23 cellular contexts compared by ENCODE assay signal in genomic region chr6:162973141-162973872, GRCh38.
DNase-seq lines count a peak whose midpoint lies in the region; TF ChIP-seq lines count a peak whose summit lies in the region.
"Had no signal": no experiment of that assay in that cellular context is flagged by ENCODE, and none has a peak within 500 bp of the region (broad histone marks: within the 10 kb centered on the region; RNA-seq: fewer than 3 reads in every experiment).

No MANE protein-coding gene starts in this region.

- H2BK5ac ChIP-seq in H9 (ENCODE audit: insufficient read length, low read length), result no peak overlapping the region

- DNase-seq in H9, result no peak
- peak; percentile 67 for DNase-seq in NCI-H524 treated with DMSO at 0.1 percent for 48 hours (lab: John Stamatoyannopoulos, UW)
- peak; percentile 2 for DNase-seq in fibroblast of peridontal ligament (ENCODE audit: extremely low read depth)
- peak; percentile 15 for DNase-seq in retina
- no peak for DNase-seq in NCI-H1417 (lab: John Stamatoyannopoulos, UW)
- no peak for DNase-seq in Karpas-422
- DNase-seq in cerebellum (ENCODE audit: low spot score), result no peak
- DNase-seq: activated CD4-positive, alpha-beta T cell treated with anti-CD3 and anti-CD28 coated beads, Interleukin-2, amount 50 U/mL, for 4 hours; activated CD8-positive, alpha-beta memory T cell treated with anti-CD3 and anti-CD28 coated beads, Interleukin-2, amount 50 U/mL, for 4 hours; activated naive CD8-positive, alpha-beta T cell treated with anti-CD3 and anti-CD28 coated beads for 36 hours; CD4-positive, CD25-positive, alpha-beta regulatory T cell; effector memory CD8-positive, alpha-beta T cell; mammary epithelial cell; naive B cell; NCI-H2029; NCI-H446 treated with DMSO at 0.1 percent for 48 hours; pancreas; stimulated activated CD4-positive, alpha-beta T cell treated with anti-CD3 and anti-CD28 coated beads, Interleukin-2, amount 100 ng/mL, for 24 hours; T-helper 9 cell had no signal

- H3T11ph ChIP-seq in H9 (ENCODE audit: low read length), result no peak overlapping the region

- H3K4me3 ChIP-seq in Karpas-422 (ENCODE audit: low read length), result no peak overlapping the region
- H3K4me3 ChIP-seq: pancreas, suprapubic skin had no signal

- H3K4ac ChIP-seq in H9 (ENCODE audit: low read depth, low read length), result no peak overlapping the region

- no peak overlapping the region for H3K27ac Mint-ChIP-seq in H9
- H3K27ac Mint-ChIP-seq: activated naive CD8-positive, alpha-beta T cell treated with anti-CD3 and anti-CD28 coated beads for 36 hours; activated T-helper 2 cell treated with anti-CD3 and anti-CD28 coated beads, Interferon-gamma antibody, Interleukin-2, Interleukin-4, amounts not matched to agents 10 μg/mL and 5 μg/mL and 100 μg/mL, durations not matched to agents 14 hours and 24 hours and 36 hours; CD4-positive, CD25-positive, alpha-beta regulatory T cell; effector memory CD8-positive, alpha-beta T cell; naive B cell; stimulated activated memory B cell treated with anti-CD40 and anti-IgM and Interleukin-4, amounts not matched to agents 10 μg/mL and 1 μg/mL and 100 μg/mL, for 72 hours had no signal

- H3K4me2 ChIP-seq in H9 (ENCODE audit: insufficient read depth, insufficient read length, low read length) (no peak overlapping the region), Karpas-422 (ENCODE audit: low read depth, low read length, poor library complexity, severe bottlenecking) (no peak overlapping the region)
- H3K4me2 ChIP-seq: KMS-11 had no signal

- no peak overlapping the region for H3K4me3 Mint-ChIP-seq in H9
- H3K4me3 Mint-ChIP-seq: activated naive CD8-positive, alpha-beta T cell treated with anti-CD3 and anti-CD28 coated beads for 36 hours; CD4-positive, CD25-positive, alpha-beta regulatory T cell; effector memory CD8-positive, alpha-beta T cell; naive B cell; stimulated activated memory B cell treated with anti-CD40 and anti-IgM and Interleukin-4, amounts not matched to agents 10 μg/mL and 1 μg/mL and 100 μg/mL, for 72 hours had no signal

- WGBS in H9 (ENCODE audit: extremely low coverage, insufficient read length, low lambda C conversion rate), result no CpG with 5 or more reads among the region's 7 CpGs

- H2AFZ ChIP-seq in H9 (ENCODE audit: low read length), result no peak overlapping the region
- H2AFZ ChIP-seq in Karpas-422 (ENCODE audit: low read length), result no peak overlapping the region

- H3K14ac ChIP-seq in H9 (ENCODE audit: insufficient read depth, low read length), result no peak overlapping the region

- H3K27me3 ChIP-seq in H9 (ENCODE audit: insufficient read depth, low read length) (no peaks in the 10 kb centered on the region), Karpas-422 (ENCODE audit: low read length) (no peaks in the 10 kb centered on the region)
- H3K27me3 ChIP-seq: pancreas, suprapubic skin had no signal

- no peaks in the 10 kb centered on the region for H3K4me1 ChIP-seq in H9 (ENCODE audit: insufficient read depth, low read length)
- H3K4me1 ChIP-seq in Karpas-422 (ENCODE audit: low read length), result no peaks in the 10 kb centered on the region
- H3K4me1 ChIP-seq: pancreas, suprapubic skin had no signal

- H3K56ac ChIP-seq in H9 (ENCODE audit: insufficient read length, low read depth, low read length), result no peak overlapping the region

- H3K27me3 Mint-ChIP-seq in H9 (ENCODE audit: low read depth), result no peaks in the 10 kb centered on the region; the same call in 1 of the 2 replicates
- H3K27me3 Mint-ChIP-seq: activated naive CD8-positive, alpha-beta T cell treated with anti-CD3 and anti-CD28 coated beads for 36 hours; CD4-positive, CD25-positive, alpha-beta regulatory T cell; effector memory CD8-positive, alpha-beta T cell; naive B cell; stimulated activated memory B cell treated with anti-CD40 and anti-IgM and Interleukin-4, amounts not matched to agents 10 μg/mL and 1 μg/mL and 100 μg/mL, for 72 hours had no signal

- no peaks in the 10 kb centered on the region; the same call in 1 of the 2 replicates for H3K9me2 ChIP-seq in Karpas-422 (replicated peaks; ENCODE audit: insufficient read depth, low read length)

- no peak overlapping the region for H3K27ac ChIP-seq in H9 (ENCODE audit: insufficient read length, low read depth, low read length)
- no peak overlapping the region for H3K27ac ChIP-seq in Karpas-422 (ENCODE audit: low read length)
- H3K27ac ChIP-seq: KMS-11, pancreas, suprapubic skin had no signal

- H3K4me1 Mint-ChIP-seq in H9, result no peaks in the 10 kb centered on the region
- H3K4me1 Mint-ChIP-seq: activated naive CD8-positive, alpha-beta T cell treated with anti-CD3 and anti-CD28 coated beads for 36 hours; CD4-positive, CD25-positive, alpha-beta regulatory T cell; naive B cell; stimulated activated memory B cell treated with anti-CD40 and anti-IgM and Interleukin-4, amounts not matched to agents 10 μg/mL and 1 μg/mL and 100 μg/mL, for 72 hours had no signal

- H2AK5ac ChIP-seq in H9 (ENCODE audit: insufficient read length, low read length), result no peak overlapping the region

- no peak overlapping the region for H2BK20ac ChIP-seq in H9 (ENCODE audit: low read depth, low read length, poor library complexity, severe bottlenecking)

- no peak for TF ChIP-seq CTCF in H9 (conservative IDR thresholded peaks at IDR 0.05)

- H3K9me3 ChIP-seq in H9 (ENCODE audit: control insufficient read depth, low read depth, low read length) (no peaks in the 10 kb centered on the region), Karpas-422 (ENCODE audit: low read length) (peaks cover 11% of the 10 kb centered on the region)
- H3K9me3 ChIP-seq: pancreas, suprapubic skin had no signal

- H2BK15ac ChIP-seq in H9 (ENCODE audit: low read depth, low read length), result 0 out of 2 replicates have a peak overlapping the region, but pooled peaks have one; percentile 70

- no peaks in the 10 kb centered on the region for H3K79me1 ChIP-seq in H9 (ENCODE audit: insufficient read depth, low read depth, low read length, poor library complexity, severe bottlenecking)

- H2BK12ac ChIP-seq in H9 (ENCODE audit: insufficient read length, low read depth, low read length), result no peak overlapping the region

- no peak overlapping the region for H2BK120ac ChIP-seq in H9 (ENCODE audit: low read depth, low read length, poor library complexity, severe bottlenecking)

- H3K23me2 ChIP-seq in H9 (ENCODE audit: insufficient read length, low read depth, low read length, poor library complexity, severe bottlenecking), result no peaks in the 10 kb centered on the region

- no peaks in the 10 kb centered on the region for H3K36me3 Mint-ChIP-seq in H9 (ENCODE audit: insufficient read depth in 1 of 3, low read depth in 3 of 3)
- H3K36me3 Mint-ChIP-seq: activated naive CD8-positive, alpha-beta T cell treated with anti-CD3 and anti-CD28 coated beads for 36 hours; naive B cell; stimulated activated memory B cell treated with anti-CD40 and anti-IgM and Interleukin-4, amounts not matched to agents 10 μg/mL and 1 μg/mL and 100 μg/mL, for 72 hours had no signal

- no peak overlapping the region for H4K91ac ChIP-seq in H9 (ENCODE audit: insufficient read length, low read depth, low read length)

- no peak overlapping the region for H4K8ac ChIP-seq in H9 (replicated peaks; ENCODE audit: insufficient read length, low read depth, low read length)

- no peak overlapping the region for H3K23ac ChIP-seq in H9 (ENCODE audit: insufficient read length, low read depth, low read length)

- no peak overlapping the region for H3K9ac ChIP-seq in H9 (ENCODE audit: extremely low read depth, insufficient read length, low read length)
- no peak overlapping the region for H3K9ac ChIP-seq in Karpas-422 (ENCODE audit: low read length)
- H3K9ac ChIP-seq: KMS-11 had no signal

- peaks cover 0 to 2% of the 10 kb centered on the region in 2 experiments; a peak in 1 of 5 replicates for H3K9me3 Mint-ChIP-seq in H9
- H3K9me3 Mint-ChIP-seq: stimulated activated memory B cell treated with anti-CD40 and anti-IgM and Interleukin-4, amounts not matched to agents 10 μg/mL and 1 μg/mL and 100 μg/mL, for 72 hours had no signal

- no peak overlapping the region for H3K18ac ChIP-seq in H9 (ENCODE audit: insufficient read length, low read depth, low read length)

- H3K79me2 ChIP-seq in H9 (ENCODE audit: insufficient read depth, low read length) (no peaks in the 10 kb centered on the region), Karpas-422 (ENCODE audit: low read length) (no peaks in the 10 kb centered on the region)

- H4K5ac ChIP-seq in H9 (ENCODE audit: insufficient read length, low read depth, low read length), result no peak overlapping the region

- H3K36me3 ChIP-seq in Karpas-422 (ENCODE audit: insufficient read depth, low read length), result no peaks in the 10 kb centered on the region
- H3K36me3 ChIP-seq: pancreas, suprapubic skin had no signal

- H4K20me1 ChIP-seq in H9 (ENCODE audit: control insufficient read depth, insufficient read depth, insufficient read length) (no peaks in the 10 kb centered on the region), Karpas-422 (ENCODE audit: insufficient read depth, low read depth, low read length) (no peaks in the 10 kb centered on the region)

Comparison
In these comparisons a context has a peak if more than half of its experiments do, and no peak if none do; other contexts are left out.
1. DNase-seq: peak in NCI-H524 treated with DMSO at 0.1 percent for 48 hours (single experiment), fibroblast of peridontal ligament (single experiment) and retina (single experiment); none in H9 (single experiment), NCI-H1417 (0 of 3), Karpas-422 (single experiment) and cerebellum (single experiment).